In the genomic region with DNA sequence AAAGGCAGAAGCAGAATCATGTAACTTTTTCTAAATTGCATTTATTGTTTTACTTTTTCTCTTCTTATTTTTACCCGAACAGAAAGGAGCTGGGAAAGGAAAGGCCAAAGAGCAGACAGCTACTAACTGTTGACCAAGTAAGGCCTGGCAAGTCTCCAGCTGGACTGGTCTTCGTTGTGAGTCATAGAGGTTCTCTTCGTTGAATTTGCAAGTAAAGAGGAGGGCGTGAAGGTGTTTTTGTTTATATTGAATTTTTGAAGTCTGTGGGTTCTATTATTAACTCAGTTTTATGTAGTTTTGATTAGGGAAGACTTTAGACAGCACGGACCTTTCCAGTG, we compare ENCODE assay signal across 12 cellular contexts.
DNase-seq lines count a peak whose midpoint lies in the region; TF ChIP-seq lines count a peak whose summit lies in the region.
"Had no signal": no experiment of that assay in that cellular context is flagged by ENCODE, and none has a peak within 500 bp of the region (broad histone marks: within the 10 kb centered on the region; RNA-seq: fewer than 3 reads in every experiment).

No MANE protein-coding gene starts in this region.

- TF ChIP-seq CTCF in HEK293 (tag by site-specific recombination; IDR thresholded peaks at IDR 0.05) (no peak), left ventricle myocardium inferior (IDR thresholded peaks at IDR 0.05; ENCODE audit: borderline replicate concordance) (no peak), stomach (IDR thresholded peaks at IDR 0.05) (no peak)

- H3K27ac ChIP-seq in HEK293 (ENCODE audit: extremely low read depth, low read depth, low read length) = no peak overlapping the region
- no peak overlapping the region for H3K27ac ChIP-seq in SJSA1
- H3K27ac ChIP-seq in left ventricle myocardium inferior (replicated peaks) = no peak overlapping the region
- H3K27ac ChIP-seq in stomach = no peak overlapping the region
- H3K27ac ChIP-seq: testis, VCaP had no signal

- CTCF ChIA-PET in HEK293 (lab: Yijun Ruan, JAX) = no interaction called here

- H3K36me3 ChIP-seq in HEK293 (ENCODE audit: control insufficient read depth in 2 of 2, insufficient read depth in 1 of 2, low read length in 2 of 2) = no peaks in the 10 kb centered on the region
- no peaks in the 10 kb centered on the region for H3K36me3 ChIP-seq in SJSA1
- no peaks in the 10 kb centered on the region for H3K36me3 ChIP-seq in left ventricle myocardium inferior
- H3K36me3 ChIP-seq in stomach = no peaks in the 10 kb centered on the region

- peak; percentile 12 to 55 for DNase-seq in SJSA1 (ENCODE audit: low read depth in 1 of 2, low spot score in 2 of 2)
- peak; percentile 48 for DNase-seq in left ventricle myocardium inferior
- DNase-seq in stomach = peak; percentile 29
- no peak for DNase-seq in SIG-M5 (lab: John Stamatoyannopoulos, UW)
- DNase-seq in activated CD8-positive, alpha-beta memory T cell treated with anti-CD3 and anti-CD28 coated beads, Interleukin-2, amount 50 U/mL, for 4 hours = no peak
- no peak for DNase-seq in NCI-H524 (lab: John Stamatoyannopoulos, UW)
- no peak for DNase-seq in activated naive CD4-positive, alpha-beta T cell treated with Interleukin-2 at 50 U/mL for 16 hours
- DNase-seq: NCI-H526 treated with DMSO at 0.1 percent for 48 hours; stimulated activated CD4-positive, alpha-beta T cell treated with anti-CD3 and anti-CD28 coated beads, Interleukin-4, amount 100 ng/mL, for 1 hour; testis had no signal

- no peak for TF ChIP-seq EP300 in stomach (IDR thresholded peaks at IDR 0.05)

- H3K4me1 ChIP-seq in HEK293 (ENCODE audit: control insufficient read depth, insufficient read depth, low read length) (peaks cover 3% of the 10 kb centered on the region; the same call in 1 of the 2 replicates), SJSA1 (replicated peaks) (no peaks in the 10 kb centered on the region), left ventricle myocardium inferior (no peaks in the 10 kb centered on the region), stomach (no peaks in the 10 kb centered on the region)
- H3K4me1 ChIP-seq: testis had no signal

- intact Hi-C loops in left ventricle myocardium inferior (cut with micrococcal nuclease) (no loop called here), stomach (cut with DNase I; ENCODE audit: low total_unique reads) (no loop called here)

- no peaks in the 10 kb centered on the region for H3K27me3 ChIP-seq in SJSA1 (replicated peaks)
- no peaks in the 10 kb centered on the region for H3K27me3 ChIP-seq in left ventricle myocardium inferior (ENCODE audit: low read depth)
- H3K27me3 ChIP-seq in stomach = no peaks in the 10 kb centered on the region
- H3K27me3 ChIP-seq: testis had no signal

- POLR2A ChIA-PET in HEK293 (lab: Yijun Ruan, JAX) = no interaction called here

- no peaks in the 10 kb centered on the region for H3K9me3 ChIP-seq in HEK293 (ENCODE audit: control insufficient read depth, insufficient read depth, low read depth, low read length)
- H3K9me3 ChIP-seq in SJSA1 (replicated peaks) = no peaks in the 10 kb centered on the region
- peaks cover 23% of the 10 kb centered on the region for H3K9me3 ChIP-seq in left ventricle myocardium inferior (replicated peaks)
- H3K9me3 ChIP-seq in stomach = peaks cover 0 to 24% (median 21%) of the 10 kb centered on the region in 4 donors
- H3K9me3 ChIP-seq: testis had no signal

- TF ChIP-seq POLR2A in stomach (IDR thresholded peaks at IDR 0.05) = no peak

- 50 to 59% (median 55%) methylated on average over 5 of the region's 5 CpGs for WGBS in stomach, 5 donors

- H3K4me3 ChIP-seq in HEK293 (ENCODE audit: low read depth, low read length) (no peak overlapping the region), SJSA1 (no peak overlapping the region), left ventricle myocardium inferior (no peak overlapping the region), stomach (no peak overlapping the region)
- H3K4me3 ChIP-seq: testis had no signal

TF ChIP-seq in HEK293, 187 proteins besides CTCF, POLR2A, EP300 and RAD21:
- 0 out of 2 replicates have a peak, but pooled peaks have one; percentile 23 for TF ChIP-seq ZNF335 (tag by site-specific recombination; conservative IDR thresholded peaks at IDR 0.05)
- no peak for TF ChIP-seq ZNF792 (tag by site-specific recombination; IDR thresholded peaks at IDR 0.05)

Comparison
In these comparisons a context has a peak if more than half of its experiments do, and no peak if none do; other contexts are left out.
1. DNase-seq: peak in SJSA1 (2 of 2), left ventricle myocardium inferior (single experiment) and stomach (single experiment); none in SIG-M5 (single experiment), activated CD8-positive, alpha-beta memory T cell treated with anti-CD3 and anti-CD28 coated beads, Interleukin-2, amount 50 U/mL, for 4 hours (single experiment), NCI-H524 (0 of 2) and activated naive CD4-positive, alpha-beta T cell treated with Interleukin-2 at 50 U/mL for 16 hours (single experiment).